9 cellular contexts compared by ENCODE assay signal in genomic region chr1:59976194-59977074, GRCh38. TPM values are rescaled to one million over a fixed set of nuclear protein-coding genes. Genes with fewer than 3 reads are reported as not detected.
DNase-seq lines count a peak whose midpoint lies in the region; TF ChIP-seq lines count a peak whose summit lies in the region.
"Had no signal": no experiment of that assay in that cellular context is flagged by ENCODE, and none has a peak within 500 bp of the region (broad histone marks: within the 10 kb centered on the region; RNA-seq: fewer than 3 reads in every experiment).

No MANE protein-coding gene starts in this region.

- no peaks in the 10 kb centered on the region for H3K36me3 ChIP-seq in transverse colon
- H3K36me3 ChIP-seq: BLaER1 had no signal

- peaks cover 0 to 10% (median 1%) of the 10 kb centered on the region in 4 donors for H3K4me1 ChIP-seq in transverse colon
- H3K4me1 ChIP-seq: BLaER1 had no signal

- no peaks in the 10 kb centered on the region for H3K9me3 ChIP-seq in transverse colon
- H3K9me3 ChIP-seq: BLaER1 had no signal

- in situ Hi-C loops in transverse colon (cut with MboI; ENCODE audit: low pct_ligation_motif_present in 1 of 4, low pct_unique_long_range_greater_than_20kb in 1 of 4, low sequenced_read_pairs in 3 of 4), result loop anchor here in 3 of 4 donors (25.0 kb wide), 3 partner anchors 786 to 1886 kb away; no protein-coding TSS in a partner anchor

- no peak for TF ChIP-seq EP300 in transverse colon (IDR thresholded peaks at IDR 0.05; ENCODE audit: low read depth)

- DNase-seq in NCI-H524 (lab: John Stamatoyannopoulos, UW), result peak; percentile 50 to 63
- DNase-seq in NCI-H524 treated with DMSO at 0.1 percent for 48 hours (lab: John Stamatoyannopoulos, UW), result no peak
- peak; percentile 53 for DNase-seq in HK-2 (ENCODE audit: unreplicated experiment)
- DNase-seq in NCI-H82 (lab: John Stamatoyannopoulos, UW), result peak; percentile 84
- peak; percentile 12 for DNase-seq in activated T-cell treated with anti-CD3 and anti-CD28 coated beads for 1 hour (ENCODE audit: low read depth)
- DNase-seq in fibroblast of mammary gland (ENCODE audit: low read depth), result peak; percentile 70
- DNase-seq in nephron progenitor cell, result peak; percentile 82
- peak; percentile 76 for DNase-seq in transverse colon

- intact Hi-C loops in transverse colon (cut with DNase I; ENCODE audit: low total_unique reads), result loop anchor here (5.0 kb wide), 1 partner anchor 1066 kb away; no protein-coding TSS in a partner anchor

- no peak for TF ChIP-seq POLR2A in transverse colon (IDR thresholded peaks at IDR 0.05)

- H3K4me1 Mint-ChIP-seq in nephron progenitor cell, result peaks cover 2% of the 10 kb centered on the region

- H3K27me3 Mint-ChIP-seq in nephron progenitor cell (ENCODE audit: low read depth, poor library complexity), result peaks cover 33% of the 10 kb centered on the region

- H3K27ac Mint-ChIP-seq in nephron progenitor cell, result no peak overlapping the region

- no peaks in the 10 kb centered on the region for H3K9me3 Mint-ChIP-seq in nephron progenitor cell

- H3K36me3 Mint-ChIP-seq in nephron progenitor cell (ENCODE audit: low read depth), result no peaks in the 10 kb centered on the region

- H3K27ac ChIP-seq in transverse colon, result no peak overlapping the region
- H3K27ac ChIP-seq: BLaER1 had no signal

- H3K4me3 ChIP-seq in fibroblast of mammary gland (ENCODE audit: control insufficient read depth, low read depth, low read length) (no peak overlapping the region), transverse colon (peak overlapping the region in 1 of 4 donors; percentile 17)
- H3K4me3 ChIP-seq: BLaER1 had no signal

- TF ChIP-seq CTCF in fibroblast of mammary gland (conservative IDR thresholded peaks at IDR 0.05; ENCODE audit: control insufficient read depth, insufficient read depth, low read depth, low read length) (peak; percentile 85), nephron progenitor cell (IDR thresholded peaks at IDR 0.05) (peak; percentile 87), transverse colon (IDR thresholded peaks at IDR 0.05) (peak; percentile 77 to 90 (median 82))

- no peak overlapping the region for H3K4me3 Mint-ChIP-seq in nephron progenitor cell

- no peaks in the 10 kb centered on the region for H3K27me3 ChIP-seq in transverse colon
- H3K27me3 ChIP-seq: BLaER1 had no signal

- 27 to 30% methylated on average over 19 of the region's 19 CpGs for WGBS in transverse colon (ENCODE audit: low coverage in 1 of 2), 2 donors

RNA-seq across cellular contexts. Expression of gene CYP2J2, which starts 49.9 kb away (rescaled TPM):
- 10 to 100 TPM; 21.7 to 61.9 (median 42.5) TPM for total RNA-seq in transverse colon
